In the genomic region with DNA sequence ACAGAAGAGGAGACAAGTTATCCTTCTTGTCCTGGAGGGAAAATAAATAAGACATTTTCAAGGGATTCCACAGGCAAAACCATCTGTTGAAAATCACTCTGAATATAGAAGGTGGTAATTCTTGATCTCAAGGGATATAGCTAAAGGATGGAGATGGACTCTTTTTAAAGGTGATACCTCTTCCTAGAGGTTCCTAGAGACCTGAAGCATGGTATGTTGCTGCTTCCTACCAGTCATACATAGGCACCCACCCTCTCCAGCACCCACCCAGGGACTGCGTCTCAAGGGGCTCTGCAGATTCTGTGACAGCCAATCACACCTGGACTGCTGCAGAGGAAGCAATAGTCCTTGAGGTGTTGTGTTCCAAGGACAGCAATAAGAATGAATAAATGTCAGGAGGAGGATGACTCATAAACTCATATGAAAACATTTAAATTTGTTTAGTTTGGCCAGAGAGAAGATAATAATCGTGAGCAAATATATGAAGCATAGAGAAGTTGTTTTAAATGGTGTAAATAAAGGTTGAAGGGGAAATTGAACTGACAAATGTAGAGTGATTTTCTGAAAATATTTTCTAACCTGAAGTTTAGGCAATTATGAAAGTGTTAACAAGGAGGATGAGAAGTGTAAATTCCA, we compare ENCODE assay signal across 1 cellular context.
TF ChIP-seq lines count a peak whose summit lies in the region.

No MANE protein-coding gene starts in this region.

TF ChIP-seq in GM12878, 131 proteins besides CTCF, POLR2A, EP300 and RAD21 (continued from another document):
- TF ChIP-seq, protein P1, sequence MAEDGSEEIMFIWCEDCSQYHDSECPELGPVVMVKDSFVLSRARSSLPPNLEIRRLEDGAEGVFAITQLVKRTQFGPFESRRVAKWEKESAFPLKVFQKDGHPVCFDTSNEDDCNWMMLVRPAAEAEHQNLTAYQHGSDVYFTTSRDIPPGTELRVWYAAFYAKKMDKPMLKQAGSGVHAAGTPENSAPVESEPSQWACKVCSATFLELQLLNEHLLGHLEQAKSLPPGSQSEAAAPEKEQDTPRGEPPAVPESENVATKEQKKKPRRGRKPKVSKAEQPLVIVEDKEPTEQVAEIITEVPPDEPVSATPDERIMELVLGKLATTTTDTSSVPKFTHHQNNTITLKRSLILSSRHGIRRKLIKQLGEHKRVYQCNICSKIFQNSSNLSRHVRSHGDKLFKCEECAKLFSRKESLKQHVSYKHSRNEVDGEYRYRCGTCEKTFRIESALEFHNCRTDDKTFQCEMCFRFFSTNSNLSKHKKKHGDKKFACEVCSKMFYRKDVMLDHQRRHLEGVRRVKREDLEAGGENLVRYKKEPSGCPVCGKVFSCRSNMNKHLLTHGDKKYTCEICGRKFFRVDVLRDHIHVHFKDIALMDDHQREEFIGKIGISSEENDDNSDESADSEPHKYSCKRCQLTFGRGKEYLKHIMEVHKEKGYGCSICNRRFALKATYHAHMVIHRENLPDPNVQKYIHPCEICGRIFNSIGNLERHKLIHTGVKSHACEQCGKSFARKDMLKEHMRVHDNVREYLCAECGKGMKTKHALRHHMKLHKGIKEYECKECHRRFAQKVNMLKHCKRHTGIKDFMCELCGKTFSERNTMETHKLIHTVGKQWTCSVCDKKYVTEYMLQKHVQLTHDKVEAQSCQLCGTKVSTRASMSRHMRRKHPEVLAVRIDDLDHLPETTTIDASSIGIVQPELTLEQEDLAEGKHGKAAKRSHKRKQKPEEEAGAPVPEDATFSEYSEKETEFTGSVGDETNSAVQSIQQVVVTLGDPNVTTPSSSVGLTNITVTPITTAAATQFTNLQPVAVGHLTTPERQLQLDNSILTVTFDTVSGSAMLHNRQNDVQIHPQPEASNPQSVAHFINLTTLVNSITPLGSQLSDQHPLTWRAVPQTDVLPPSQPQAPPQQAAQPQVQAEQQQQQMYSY (CRISPR knock-in tag; IDR thresholded peaks at IDR 0.05), result no peak
